Comparison of ENCODE assay signal across 11 cellular contexts in the genomic region with DNA sequence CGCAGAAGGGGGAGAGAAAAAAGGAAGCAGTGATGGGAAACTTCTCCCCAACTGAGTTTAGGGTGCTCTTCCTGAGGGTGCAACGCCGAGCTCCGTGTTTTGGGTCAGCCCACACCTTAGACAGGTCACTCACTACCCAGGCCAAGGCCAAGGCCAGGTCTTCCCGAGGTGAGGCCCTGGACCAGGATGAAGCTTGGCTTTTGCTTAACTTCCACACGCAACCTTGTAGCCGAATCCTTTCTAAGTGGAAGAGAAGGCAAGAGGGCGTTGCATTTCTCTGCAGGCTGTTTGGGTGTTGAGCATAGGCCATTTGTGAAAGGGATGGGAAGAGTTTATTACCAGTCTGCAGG. TPM values are rescaled to one million over a fixed set of nuclear protein-coding genes. Genes with fewer than 3 reads are reported as not detected.
DNase-seq lines count a peak whose midpoint lies in the region; ATAC-seq and TF ChIP-seq lines count a peak whose summit lies in the region.
"Had no signal": no experiment of that assay in that cellular context is flagged by ENCODE, and none has a peak within 500 bp of the region (broad histone marks: within the 10 kb centered on the region; RNA-seq: fewer than 3 reads in every experiment).

No MANE protein-coding gene starts in this region.

- peaks cover 17% of the 10 kb centered on the region for H4K20me1 ChIP-seq in neural progenitor cell (ENCODE audit: low read depth)

- no peaks in the 10 kb centered on the region for H3K9me3 ChIP-seq in A673 (ENCODE audit: low read depth, low read length, poor library complexity, severe bottlenecking)
- H3K9me3 ChIP-seq in NT2/D1 (ENCODE audit: insufficient read depth, low read length), result no peaks in the 10 kb centered on the region
- H3K9me3 ChIP-seq in esophagus squamous epithelium, result no peaks in the 10 kb centered on the region
- no peaks in the 10 kb centered on the region for H3K9me3 ChIP-seq in neural progenitor cell (ENCODE audit: low read depth)
- H3K9me3 ChIP-seq: ascending aorta, SJSA1 had no signal

- H3F3A ChIP-seq in neural progenitor cell (ENCODE audit: low read depth), result peaks cover 29% of the 10 kb centered on the region

- peak overlapping the region; percentile 58 for H3K9ac ChIP-seq in NT2/D1 (ENCODE audit: insufficient read length, low read depth)
- no peak overlapping the region for H3K9ac ChIP-seq in neural progenitor cell

- intact Hi-C loops in A673 (cut with micrococcal nuclease; ENCODE audit: unreplicated experiment) (loop anchor here (10.0 kb wide), 1 partner anchor 81 kb away; no protein-coding TSS in a partner anchor), esophagus squamous epithelium (cut with DNase I) (no loop called here)

- no peaks in the 10 kb centered on the region for H3K27me3 ChIP-seq in A673 (replicated peaks; ENCODE audit: insufficient read depth, low read depth, low read length, poor library complexity)
- H3K27me3 ChIP-seq in NT2/D1 (ENCODE audit: insufficient read depth, insufficient read length), result peaks cover 51% of the 10 kb centered on the region
- H3K27me3 ChIP-seq in esophagus squamous epithelium, result peaks cover 0 to 5% (median 0%) of the 10 kb centered on the region in 4 donors
- peaks cover 70% of the 10 kb centered on the region for H3K27me3 ChIP-seq in neural progenitor cell
- H3K27me3 ChIP-seq: ascending aorta, SJSA1 had no signal

- no peaks in the 10 kb centered on the region for H3K79me2 ChIP-seq in neural progenitor cell (ENCODE audit: low read depth)

- H3K27ac ChIP-seq in A673 (ENCODE audit: low read depth, low read length, poor library complexity, severe bottlenecking) (no peak overlapping the region), esophagus squamous epithelium (peak overlapping the region; percentile 89 to 97 (median 92)), neural progenitor cell (no peak overlapping the region)
- H3K27ac ChIP-seq: ascending aorta, SJSA1 had no signal

- H3K4me1 ChIP-seq in A673 (ENCODE audit: insufficient read depth, low read length, poor library complexity, severe bottlenecking) (peaks cover 21% of the 10 kb centered on the region), NT2/D1 (ENCODE audit: insufficient read depth, insufficient read length) (peaks cover 3% of the 10 kb centered on the region), esophagus squamous epithelium (peaks cover 33 to 85% (median 33%) of the 10 kb centered on the region in 3 donors), neural progenitor cell (no peaks in the 10 kb centered on the region)

- ATAC-seq in HG02678 (IDR thresholded peaks at IDR 0.05; ENCODE audit: unreplicated experiment), result no peak
- no peak for ATAC-seq in activated CD8-positive, alpha-beta memory T cell treated with anti-CD3 and anti-CD28 coated beads, Interleukin-2, amount 10 ng/mL, durations not matched to agents 7 days and 5 days

- no peak for TF ChIP-seq POLR2A in esophagus squamous epithelium (IDR thresholded peaks at IDR 0.05)

- H3K27ac Mint-ChIP-seq in neural progenitor cell, result no peak overlapping the region
- no peak overlapping the region for H3K27ac Mint-ChIP-seq in activated CD4-positive, alpha-beta memory T cell treated with anti-CD3 and anti-CD28 coated beads, Interleukin-2, amount 10 ng/mL, durations not matched to agents 7 days and 5 days
- H3K27ac Mint-ChIP-seq in activated CD8-positive, alpha-beta memory T cell treated with anti-CD3 and anti-CD28 coated beads, Interleukin-2, amount 10 ng/mL, durations not matched to agents 7 days and 5 days, result no peak overlapping the region

- H3K27me3 Mint-ChIP-seq in neural progenitor cell (ENCODE audit: insufficient read depth, low read depth), result peaks cover 14% of the 10 kb centered on the region
- peaks cover 74% of the 10 kb centered on the region for H3K27me3 Mint-ChIP-seq in activated CD4-positive, alpha-beta memory T cell treated with anti-CD3 and anti-CD28 coated beads, Interleukin-2, amount 10 ng/mL, durations not matched to agents 7 days and 5 days
- peaks cover 83% of the 10 kb centered on the region for H3K27me3 Mint-ChIP-seq in activated CD8-positive, alpha-beta memory T cell treated with anti-CD3 and anti-CD28 coated beads, Interleukin-2, amount 10 ng/mL, durations not matched to agents 7 days and 5 days

- H3K4me3 ChIP-seq in A673 (ENCODE audit: low read depth, low read length, poor library complexity, severe bottlenecking) (peak overlapping the region; percentile 71), NT2/D1 (ENCODE audit: insufficient read length, low read depth) (peak overlapping the region; percentile 54), esophagus squamous epithelium (peak overlapping the region; percentile 61 to 92 (median 83)), neural progenitor cell (peak overlapping the region; percentile 46)

- TF ChIP-seq CTCF in A673 (conservative IDR thresholded peaks at IDR 0.05; ENCODE audit: low read depth, low read length), result no peak
- no peak for TF ChIP-seq CTCF in esophagus squamous epithelium (IDR thresholded peaks at IDR 0.05)
- TF ChIP-seq CTCF in neural progenitor cell (IDR thresholded peaks at IDR 0.05), result no peak

- no peaks in the 10 kb centered on the region for H3K9me3 Mint-ChIP-seq in neural progenitor cell
- no peaks in the 10 kb centered on the region for H3K9me3 Mint-ChIP-seq in activated CD4-positive, alpha-beta memory T cell treated with anti-CD3 and anti-CD28 coated beads, Interleukin-2, amount 10 ng/mL, durations not matched to agents 7 days and 5 days
- H3K9me3 Mint-ChIP-seq in activated CD8-positive, alpha-beta memory T cell treated with anti-CD3 and anti-CD28 coated beads, Interleukin-2, amount 10 ng/mL, durations not matched to agents 7 days and 5 days (ENCODE audit: low read depth), result no peaks in the 10 kb centered on the region

- POLR2A ChIA-PET in A673 (lab: Charles Lee; ENCODE audit: low non-redundant PET), result no interaction called here
- POLR2A ChIA-PET in activated CD4-positive, alpha-beta memory T cell treated with anti-CD3 and anti-CD28 coated beads, Interleukin-2, amount 10 ng/mL, durations not matched to agents 7 days and 5 days (lab: Charles Lee), result no interaction called here

- H3K4me1 Mint-ChIP-seq in neural progenitor cell, result peaks cover 52% of the 10 kb centered on the region
- peaks cover 19% of the 10 kb centered on the region for H3K4me1 Mint-ChIP-seq in activated CD4-positive, alpha-beta memory T cell treated with anti-CD3 and anti-CD28 coated beads, Interleukin-2, amount 10 ng/mL, durations not matched to agents 7 days and 5 days
- peaks cover 16% of the 10 kb centered on the region for H3K4me1 Mint-ChIP-seq in activated CD8-positive, alpha-beta memory T cell treated with anti-CD3 and anti-CD28 coated beads, Interleukin-2, amount 10 ng/mL, durations not matched to agents 7 days and 5 days

- H3K36me3 ChIP-seq in A673 (ENCODE audit: insufficient read depth, low read length, poor library complexity, severe bottlenecking) (no peaks in the 10 kb centered on the region), NT2/D1 (ENCODE audit: insufficient read depth, insufficient read length, low read length) (no peaks in the 10 kb centered on the region), esophagus squamous epithelium (no peaks in the 10 kb centered on the region), neural progenitor cell (no peaks in the 10 kb centered on the region)
- H3K36me3 ChIP-seq: ascending aorta had no signal

- no peak for DNase-seq in A673 (ENCODE audit: low spot score)
- no peak for DNase-seq in NT2/D1 (ENCODE audit: low read depth, low spot score)
- no peak for DNase-seq in esophagus squamous epithelium (lab: John Stamatoyannopoulos, UW)
- no peak for DNase-seq in neural progenitor cell (ENCODE audit: low spot score)
- no peak for DNase-seq in NCI-H2029 treated with DMSO at 0.1 percent for 48 hours (lab: John Stamatoyannopoulos, UW)
- DNase-seq in activated CD4-positive, alpha-beta memory T cell treated with anti-CD3 and anti-CD28 coated beads, Interleukin-2, amount 10 ng/mL, durations not matched to agents 7 days and 5 days, result no peak
- DNase-seq in activated CD8-positive, alpha-beta memory T cell treated with anti-CD3 and anti-CD28 coated beads, Interleukin-2, amount 10 ng/mL, durations not matched to agents 7 days and 5 days, result no peak

- peak overlapping the region; percentile 91 for H3K4me2 ChIP-seq in neural progenitor cell

- BruUV-seq in A673 (replicated peaks; lab: Mats Ljungman, UMichigan), result no TSS peak

- WGBS in esophagus squamous epithelium, 2 donors, result 10 to 26% methylated on average over 6 of the region's 8 CpGs

- H3K36me3 Mint-ChIP-seq in neural progenitor cell, result no peaks in the 10 kb centered on the region
- H3K36me3 Mint-ChIP-seq in activated CD4-positive, alpha-beta memory T cell treated with anti-CD3 and anti-CD28 coated beads, Interleukin-2, amount 10 ng/mL, durations not matched to agents 7 days and 5 days (ENCODE audit: low read depth), result no peaks in the 10 kb centered on the region
- H3K36me3 Mint-ChIP-seq in activated CD8-positive, alpha-beta memory T cell treated with anti-CD3 and anti-CD28 coated beads, Interleukin-2, amount 10 ng/mL, durations not matched to agents 7 days and 5 days, result no peaks in the 10 kb centered on the region

- peak overlapping the region; percentile 88 for H3K4me3 Mint-ChIP-seq in neural progenitor cell
- H3K4me3 Mint-ChIP-seq in activated CD4-positive, alpha-beta memory T cell treated with anti-CD3 and anti-CD28 coated beads, Interleukin-2, amount 10 ng/mL, durations not matched to agents 7 days and 5 days, result no peak overlapping the region
- H3K4me3 Mint-ChIP-seq in activated CD8-positive, alpha-beta memory T cell treated with anti-CD3 and anti-CD28 coated beads, Interleukin-2, amount 10 ng/mL, durations not matched to agents 7 days and 5 days, result no peak overlapping the region

- CTCF ChIA-PET in A673 (lab: Charles Lee), result no interaction called here
- CTCF ChIA-PET in activated CD4-positive, alpha-beta memory T cell treated with anti-CD3 and anti-CD28 coated beads, Interleukin-2, amount 10 ng/mL, durations not matched to agents 7 days and 5 days (lab: Charles Lee), result no interaction called here
- CTCF ChIA-PET in activated CD8-positive, alpha-beta memory T cell treated with anti-CD3 and anti-CD28 coated beads, Interleukin-2, amount 10 ng/mL, durations not matched to agents 7 days and 5 days (lab: Charles Lee), result interaction anchor here (1.6 kb wide), 1 partner anchor 9 kb away, joined by 4 read pairs; no protein-coding TSS in a partner anchor

- peak overlapping the region; percentile 64 for H2AFZ ChIP-seq in neural progenitor cell (replicated peaks)

RNA-seq across cellular contexts. Expression of a gene that starts 1.4 kb away (rescaled TPM):
- total RNA-seq in A673 (2021) (4.2 and 9.6 TPM in 2 replicates), esophagus squamous epithelium (10 to 100 TPM; 34.3 to 64.8 (median 47.7) TPM), neural progenitor cell (ENCODE audit: low replicate concordance) (1.4 and 1.9 TPM in 2 replicates)
- total RNA-seq in activated CD4-positive, alpha-beta memory T cell treated with anti-CD3 and anti-CD28 coated beads, Interleukin-2, amount 10 ng/mL, durations not matched to agents 7 days and 5 days, result not detected
- under 1 TPM; 0.09 to 0.47 TPM for total RNA-seq in activated CD8-positive, alpha-beta memory T cell treated with anti-CD3 and anti-CD28 coated beads, Interleukin-2, amount 10 ng/mL, durations not matched to agents 7 days and 5 days

RNA-seq across cellular contexts. Expression of a gene that starts 12.6 kb away (rescaled TPM):
- total RNA-seq in A673 (2021) (not detected in 2 replicates), esophagus squamous epithelium (under 1 TPM in 1 of 4 donors, not detected in 3; 0.38 TPM), neural progenitor cell (ENCODE audit: low replicate concordance) (not detected in 2 replicates)
- total RNA-seq in activated CD4-positive, alpha-beta memory T cell treated with anti-CD3 and anti-CD28 coated beads, Interleukin-2, amount 10 ng/mL, durations not matched to agents 7 days and 5 days, result not detected
- not detected for total RNA-seq in activated CD8-positive, alpha-beta memory T cell treated with anti-CD3 and anti-CD28 coated beads, Interleukin-2, amount 10 ng/mL, durations not matched to agents 7 days and 5 days
- total RNA-seq: ascending aorta, mucosa of gallbladder, SJSA1 had no signal

Comparison
In these comparisons a context has a peak if more than half of its experiments do, and no peak if none do; other contexts are left out.
1. H3K27ac ChIP-seq: peak in esophagus squamous epithelium (4 of 4); none in A673 (single experiment) and neural progenitor cell (single experiment).
2. Peak in every context shown above with its lines, with median percentiles within 50 percentile points of each other: H3K4me3 ChIP-seq.